ENCODE assay signal across 2 cellular contexts in the genomic region with DNA sequence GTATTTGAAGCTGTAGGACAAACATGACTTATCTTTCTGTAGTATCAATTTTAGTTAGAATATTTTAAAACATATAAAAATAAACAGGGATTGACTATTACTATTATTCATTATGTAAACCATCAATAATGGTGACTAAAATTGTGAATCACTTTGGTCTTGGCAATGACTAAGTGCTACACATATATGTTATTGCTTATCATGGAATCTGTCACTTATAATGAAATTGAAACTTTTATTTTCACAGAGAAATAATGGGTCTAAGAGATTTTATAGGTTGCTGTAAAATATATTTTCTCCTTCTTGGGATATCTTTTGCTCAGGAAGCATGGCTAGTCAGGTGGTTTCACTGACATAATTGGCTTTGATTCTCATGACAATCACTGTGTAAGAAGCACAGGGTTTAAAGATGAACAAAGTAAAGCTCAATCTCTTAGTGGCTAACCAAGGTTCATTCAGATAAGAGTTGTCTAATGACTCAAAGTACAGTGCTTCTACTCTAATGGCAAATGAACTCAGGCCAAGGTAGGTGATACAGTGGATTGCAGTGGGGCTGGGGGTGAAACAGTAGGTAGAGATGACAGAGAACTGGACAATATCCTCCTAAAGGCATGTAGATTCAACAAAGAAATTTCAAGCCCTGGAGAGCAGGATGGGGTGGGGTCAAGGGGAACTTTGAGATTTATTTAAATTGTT.
TF ChIP-seq lines count a peak whose summit lies in the region.

No MANE protein-coding gene starts in this region.

TF ChIP-seq in GM23338, 12 proteins besides CTCF, POLR2A, EP300 and RAD21 (continues in another document):
- TF ChIP-seq NANOG (IDR thresholded peaks at IDR 0.05; ENCODE audit: borderline replicate concordance) (no peak), ZNF331 (CRISPR knock-in tag; IDR thresholded peaks at IDR 0.05; ENCODE audit: low read depth) (no peak), EZH2phosphoT487 (IDR thresholded peaks at IDR 0.05; ENCODE audit: unreplicated experiment) (no peak), STAT1 (IDR thresholded peaks at IDR 0.05; ENCODE audit: unreplicated experiment) (no peak), POLR2AphosphoS5 (IDR thresholded peaks at IDR 0.05; ENCODE audit: low read depth) (no peak), JUNB (IDR thresholded peaks at IDR 0.05; ENCODE audit: unreplicated experiment) (no peak), CREB1 (CRISPR knock-in tag; IDR thresholded peaks at IDR 0.05; ENCODE audit: low read depth) (no peak), ZNF114 (CRISPR knock-in tag; IDR thresholded peaks at IDR 0.05) (no peak), EZH2 (IDR thresholded peaks at IDR 0.05; ENCODE audit: low read depth, unreplicated experiment) (no peak)
- TF ChIP-seq, protein P1, sequence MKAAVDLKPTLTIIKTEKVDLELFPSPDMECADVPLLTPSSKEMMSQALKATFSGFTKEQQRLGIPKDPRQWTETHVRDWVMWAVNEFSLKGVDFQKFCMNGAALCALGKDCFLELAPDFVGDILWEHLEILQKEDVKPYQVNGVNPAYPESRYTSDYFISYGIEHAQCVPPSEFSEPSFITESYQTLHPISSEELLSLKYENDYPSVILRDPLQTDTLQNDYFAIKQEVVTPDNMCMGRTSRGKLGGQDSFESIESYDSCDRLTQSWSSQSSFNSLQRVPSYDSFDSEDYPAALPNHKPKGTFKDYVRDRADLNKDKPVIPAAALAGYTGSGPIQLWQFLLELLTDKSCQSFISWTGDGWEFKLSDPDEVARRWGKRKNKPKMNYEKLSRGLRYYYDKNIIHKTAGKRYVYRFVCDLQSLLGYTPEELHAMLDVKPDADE (IDR thresholded peaks at IDR 0.05), result no peak
- TF ChIP-seq, protein P2, sequence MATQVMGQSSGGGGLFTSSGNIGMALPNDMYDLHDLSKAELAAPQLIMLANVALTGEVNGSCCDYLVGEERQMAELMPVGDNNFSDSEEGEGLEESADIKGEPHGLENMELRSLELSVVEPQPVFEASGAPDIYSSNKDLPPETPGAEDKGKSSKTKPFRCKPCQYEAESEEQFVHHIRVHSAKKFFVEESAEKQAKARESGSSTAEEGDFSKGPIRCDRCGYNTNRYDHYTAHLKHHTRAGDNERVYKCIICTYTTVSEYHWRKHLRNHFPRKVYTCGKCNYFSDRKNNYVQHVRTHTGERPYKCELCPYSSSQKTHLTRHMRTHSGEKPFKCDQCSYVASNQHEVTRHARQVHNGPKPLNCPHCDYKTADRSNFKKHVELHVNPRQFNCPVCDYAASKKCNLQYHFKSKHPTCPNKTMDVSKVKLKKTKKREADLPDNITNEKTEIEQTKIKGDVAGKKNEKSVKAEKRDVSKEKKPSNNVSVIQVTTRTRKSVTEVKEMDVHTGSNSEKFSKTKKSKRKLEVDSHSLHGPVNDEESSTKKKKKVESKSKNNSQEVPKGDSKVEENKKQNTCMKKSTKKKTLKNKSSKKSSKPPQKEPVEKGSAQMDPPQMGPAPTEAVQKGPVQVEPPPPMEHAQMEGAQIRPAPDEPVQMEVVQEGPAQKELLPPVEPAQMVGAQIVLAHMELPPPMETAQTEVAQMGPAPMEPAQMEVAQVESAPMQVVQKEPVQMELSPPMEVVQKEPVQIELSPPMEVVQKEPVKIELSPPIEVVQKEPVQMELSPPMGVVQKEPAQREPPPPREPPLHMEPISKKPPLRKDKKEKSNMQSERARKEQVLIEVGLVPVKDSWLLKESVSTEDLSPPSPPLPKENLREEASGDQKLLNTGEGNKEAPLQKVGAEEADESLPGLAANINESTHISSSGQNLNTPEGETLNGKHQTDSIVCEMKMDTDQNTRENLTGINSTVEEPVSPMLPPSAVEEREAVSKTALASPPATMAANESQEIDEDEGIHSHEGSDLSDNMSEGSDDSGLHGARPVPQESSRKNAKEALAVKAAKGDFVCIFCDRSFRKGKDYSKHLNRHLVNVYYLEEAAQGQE (IDR thresholded peaks at IDR 0.05; ENCODE audit: unreplicated experiment), result no peak

TF ChIP-seq in H1, 55 proteins besides CTCF, POLR2A, EP300 and RAD21:
- TF ChIP-seq SIX5 (IDR thresholded peaks at IDR 0.05; ENCODE audit: low read depth, low read length) (no peak), ASH2L (IDR thresholded peaks at IDR 0.05; ENCODE audit: low read length) (no peak), CHD2 (IDR thresholded peaks at IDR 0.05; ENCODE audit: low read length) (no peak), SUZ12 (IDR thresholded peaks at IDR 0.05; ENCODE audit: low read length) (no peak), BRCA1 (IDR thresholded peaks at IDR 0.05; ENCODE audit: low read depth, low read length) (no peak), CEBPB (IDR thresholded peaks at IDR 0.05; ENCODE audit: low read depth, low read length) (no peak), BACH1 (IDR thresholded peaks at IDR 0.05; ENCODE audit: low read length) (no peak), CBX8 (IDR thresholded peaks at IDR 0.05; ENCODE audit: borderline replicate concordance, low read depth, low read length) (no peak), CHD1 (IDR thresholded peaks at IDR 0.05; ENCODE audit: low read depth, low read length) (no peak), SP1 (IDR thresholded peaks at IDR 0.05; ENCODE audit: low read depth, low read length) (no peak)
